Comparison of ENCODE assay signal across 8 cellular contexts in genomic region chr16:67833418-67834241, GRCh38. TPM values are rescaled to one million over a fixed set of nuclear protein-coding genes. Genes with fewer than 3 reads are reported as not detected.
DNase-seq lines count a peak whose midpoint lies in the region; ATAC-seq and TF ChIP-seq lines count a peak whose summit lies in the region.

No MANE protein-coding gene starts in this region.

- no peaks in the 10 kb centered on the region for H3K27me3 Mint-ChIP-seq in activated naive CD8-positive, alpha-beta T cell treated with anti-CD3 and anti-CD28 coated beads for 36 hours

- H3K4me1 ChIP-seq in parathyroid adenoma (no peaks in the 10 kb centered on the region), tibial nerve (peaks cover 0 to 25% (median 9%) of the 10 kb centered on the region in 4 donors)

- peak overlapping the region; percentile 90 for H3K4me3 Mint-ChIP-seq in activated naive CD8-positive, alpha-beta T cell treated with anti-CD3 and anti-CD28 coated beads for 36 hours

- peak overlapping the region; percentile 80 for H3K27ac Mint-ChIP-seq in activated naive CD8-positive, alpha-beta T cell treated with anti-CD3 and anti-CD28 coated beads for 36 hours

- H3K9me3 Mint-ChIP-seq in activated naive CD8-positive, alpha-beta T cell treated with anti-CD3 and anti-CD28 coated beads for 36 hours, result no peaks in the 10 kb centered on the region

- H3K27me3 ChIP-seq in parathyroid adenoma (ENCODE audit: control insufficient read depth, insufficient read depth, low read length), result no peaks in the 10 kb centered on the region
- no peaks in the 10 kb centered on the region for H3K27me3 ChIP-seq in tibial nerve

- intact Hi-C loops in Right ventricle myocardium superior (cut with DNase I), result no loop called here

- H3K36me3 ChIP-seq in parathyroid adenoma (ENCODE audit: control insufficient read depth, insufficient read depth, low read length) (no peaks in the 10 kb centered on the region), tibial nerve (peaks cover 0 to 39% (median 4%) of the 10 kb centered on the region in 3 donors)

- H3K4me3 ChIP-seq in GM12864 (ENCODE audit: low read depth, low read length) (peak overlapping the region; percentile 67), parathyroid adenoma (ENCODE audit: low read depth, low read length) (peak overlapping the region; percentile 92), tibial nerve (peak overlapping the region; percentile 69 to 88 (median 82))

- no peaks in the 10 kb centered on the region for H3K36me3 Mint-ChIP-seq in activated naive CD8-positive, alpha-beta T cell treated with anti-CD3 and anti-CD28 coated beads for 36 hours

- H2AFZ ChIP-seq in parathyroid adenoma, result peak overlapping the region; percentile 81

- H3K9ac ChIP-seq in parathyroid adenoma, result peak overlapping the region; percentile 59

- TF ChIP-seq EP300 in tibial nerve (IDR thresholded peaks at IDR 0.05), result peak; percentile 33 to 72

- 0 to 1% methylated on average over 41 to 46 of the region's 49 CpGs for WGBS in tibial nerve, 2 donors

- ATAC-seq in HG02623 (IDR thresholded peaks at IDR 0.05; ENCODE audit: unreplicated experiment) (peak; percentile 96), Right ventricle myocardium superior (ENCODE audit: poor library complexity) (peak; percentile 100)

- DNase-seq in GM12864 (ENCODE audit: low read depth), result peak; percentile 68
- peak; percentile 92 for DNase-seq in NCI-H1092 treated with DMSO at 0.1 percent for 48 hours (lab: John Stamatoyannopoulos, UW)
- peak; percentile 82 for DNase-seq in SKM-1 (lab: John Stamatoyannopoulos, UW; ENCODE audit: unreplicated experiment)
- DNase-seq in activated naive CD8-positive, alpha-beta T cell treated with anti-CD3 and anti-CD28 coated beads for 36 hours, result peak; percentile 93
- DNase-seq in Right ventricle myocardium superior, result peak; percentile 97
- peak; percentile 90 to 96 for DNase-seq in tibial nerve (ENCODE audit: low spot score in 2 of 2)

- H3K4me1 Mint-ChIP-seq in activated naive CD8-positive, alpha-beta T cell treated with anti-CD3 and anti-CD28 coated beads for 36 hours, result peaks cover 10% of the 10 kb centered on the region

- peak overlapping the region; percentile 97 for H3K4me2 ChIP-seq in parathyroid adenoma (ENCODE audit: low read length)

- H3K79me2 ChIP-seq in parathyroid adenoma, result no peaks in the 10 kb centered on the region

- H3K9me3 ChIP-seq in parathyroid adenoma (ENCODE audit: control insufficient read depth, low read length) (no peaks in the 10 kb centered on the region), tibial nerve (no peaks in the 10 kb centered on the region)

- TF ChIP-seq POLR2A in tibial nerve (IDR thresholded peaks at IDR 0.05), result peak; percentile 17 to 69

- H3K27ac ChIP-seq in parathyroid adenoma (peak overlapping the region; percentile 47), tibial nerve (peak overlapping the region in 3 of 4 donors; percentile 79 to 86 (median 80))

- no peak for TF ChIP-seq CTCF in GM12864 (IDR thresholded peaks at IDR 0.05; ENCODE audit: low read depth, low read length, missing control alignments)
- TF ChIP-seq CTCF in parathyroid adenoma (IDR thresholded peaks at IDR 0.05), result no peak
- no peak for TF ChIP-seq CTCF in tibial nerve (IDR thresholded peaks at IDR 0.05)

RNA-seq across cellular contexts. Expression of gene THAP11, which starts 8.5 kb away (rescaled TPM):
- 10 to 100 TPM; 45.9 to 47.5 TPM for total RNA-seq in activated naive CD8-positive, alpha-beta T cell treated with anti-CD3 and anti-CD28 coated beads for 36 hours
- total RNA-seq in Right ventricle myocardium superior, result 31.1 TPM
- total RNA-seq in tibial nerve, result 10 to 100 TPM; 47.1 to 74.3 (median 60.9) TPM

RNA-seq across cellular contexts. Expression of gene NUTF2, which starts 13.1 kb away (rescaled TPM):
- total RNA-seq in activated naive CD8-positive, alpha-beta T cell treated with anti-CD3 and anti-CD28 coated beads for 36 hours, result 100 to 1,000 TPM; 174 to 181 TPM
- total RNA-seq in Right ventricle myocardium superior (76.7 TPM), tibial nerve (100 to 1,000 TPM in 2 of 4 donors, 10 to 100 TPM in 2; 54.4 to 137 (median 105) TPM)

RNA-seq across cellular contexts. Expression of gene CENPT, which starts 13.9 kb away (rescaled TPM):
- 10 to 100 TPM; 42.2 to 42.4 TPM for total RNA-seq in activated naive CD8-positive, alpha-beta T cell treated with anti-CD3 and anti-CD28 coated beads for 36 hours
- total RNA-seq in Right ventricle myocardium superior, result 20.6 TPM
- 100 to 1,000 TPM in 1 of 4 donors, 10 to 100 TPM in 3; 51.3 to 101 (median 59.2) TPM for total RNA-seq in tibial nerve

RNA-seq across cellular contexts. Expression of gene TSNAXIP1, which starts 26.9 kb away (rescaled TPM):
- total RNA-seq in activated naive CD8-positive, alpha-beta T cell treated with anti-CD3 and anti-CD28 coated beads for 36 hours, result under 1 TPM; 0.70 to 0.72 TPM
- 0.32 TPM for total RNA-seq in Right ventricle myocardium superior
- 1 to 10 TPM; 2.8 to 8.4 (median 4.0) TPM for total RNA-seq in tibial nerve

RNA-seq across cellular contexts. Expression of gene RANBP10, which starts 27.3 kb away (rescaled TPM):
- total RNA-seq in activated naive CD8-positive, alpha-beta T cell treated with anti-CD3 and anti-CD28 coated beads for 36 hours, result 10 to 100 TPM; 16.1 to 16.2 TPM
- 10.9 TPM for total RNA-seq in Right ventricle myocardium superior
- 10 to 100 TPM in 3 of 4 donors, 1 to 10 TPM in 1; 8.1 to 19.5 (median 12.0) TPM for total RNA-seq in tibial nerve

Comparison
In these comparisons a context has a peak if more than half of its experiments do, and no peak if none do; other contexts are left out.
1. Peak in every context shown above with its lines: DNase-seq, ATAC-seq, H3K4me3 ChIP-seq and H3K27ac ChIP-seq.